Comparison of ENCODE assay signal across 25 cellular contexts in the genomic region with DNA sequence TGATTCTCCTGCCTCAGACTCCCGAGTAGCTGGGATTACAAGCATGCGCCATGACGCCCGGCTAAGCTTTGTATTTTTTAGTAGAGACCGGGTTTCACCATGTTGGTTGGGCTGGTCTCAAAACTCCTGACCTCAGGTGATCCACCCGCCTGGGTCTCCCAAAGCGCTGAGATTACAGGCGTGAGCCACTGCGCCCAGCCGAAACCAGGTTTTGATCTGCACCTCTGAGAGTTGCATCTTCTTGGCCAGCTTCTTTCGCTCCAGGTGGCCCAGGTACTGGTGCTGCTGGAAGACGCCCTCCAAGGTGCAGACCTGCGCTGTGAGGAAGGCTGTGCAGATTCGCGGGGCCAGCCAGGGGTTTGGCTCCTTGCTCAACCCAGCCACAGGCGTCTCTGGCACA.
"Had no signal": no experiment of that assay in that cellular context is flagged by ENCODE, and none has a peak within 500 bp of the region (broad histone marks: within the 10 kb centered on the region; RNA-seq: fewer than 3 reads in every experiment).

No MANE protein-coding gene starts in this region.

- H3K4me3 ChIP-seq: stomach, suprapubic skin, thoracic aorta, thyroid gland, tibial artery, tibial nerve, transverse colon, upper lobe of left lung, uterus, vagina had no signal

- H3K36me3 ChIP-seq: stomach, suprapubic skin, thoracic aorta, thyroid gland, tibial artery, tibial nerve, transverse colon, upper lobe of left lung, uterus, vagina had no signal

- H3K27ac ChIP-seq: stomach, suprapubic skin, testis, thoracic aorta, thyroid gland, tibial artery, tibial nerve, transverse colon, upper lobe of left lung, uterus, vagina had no signal

- H3K4me1 ChIP-seq: stomach, suprapubic skin, testis, thyroid gland, tibial artery, tibial nerve, transverse colon, upper lobe of left lung, uterus, vagina had no signal

- H3K9me3 ChIP-seq: testis, thyroid gland, uterus, vagina had no signal

- H3K27me3 ChIP-seq: stomach, suprapubic skin, testis, thyroid gland, tibial artery, tibial nerve, transverse colon, upper lobe of left lung, uterus, vagina had no signal

- DNase-seq: stimulated activated CD4-positive, alpha-beta T cell treated with anti-CD3 and anti-CD28 coated beads, Interleukin-1b, Interleukin-23, amount 100 ng/mL, for 48 hours; stimulated activated CD4-positive, alpha-beta T cell treated with anti-CD3 and anti-CD28 coated beads, Interleukin-2, amount 100 ng/mL, for 24 hours; stimulated activated CD4-positive, alpha-beta T cell treated with anti-CD3 and anti-CD28 coated beads, Interleukin-2, amount 100 ng/mL, for 48 hours; stimulated activated CD4-positive, alpha-beta T cell treated with anti-CD3 and anti-CD28 coated beads, Interleukin-4, amount 100 ng/mL, for 1 hour; stimulated activated CD4-positive, alpha-beta T cell treated with anti-CD3 and anti-CD28 coated beads, Interleukin-4, amount 100 ng/mL, for 24 hours; stimulated activated CD4-positive, alpha-beta T cell treated with anti-CD3 and anti-CD28 coated beads, Interleukin-4, amount 100 ng/mL, for 4 hours; stimulated activated CD8-positive, alpha-beta memory T cell treated with anti-CD3 and anti-CD28 coated beads, Interleukin-4, amount 100 ng/mL, for 48 hours; stimulated activated naive B cell treated with anti-CD40 and anti-IgM and Interleukin-4, amounts not matched to agents 10 μg/mL and 1 μg/mL and 100 μg/mL, for 72 hours; stimulated activated naive CD4-positive, alpha-beta T cell; stimulated activated naive CD8-positive, alpha-beta T cell treated with anti-CD3 and anti-CD28 coated beads, Interleukin-15, amount 100 ng/mL, for 72 hours; stimulated activated naive CD8-positive, alpha-beta T cell treated with anti-CD3 and anti-CD28 coated beads, Interleukin-15, Interleukin-2, amounts not matched to agents 100 U/mL and 50 U/mL, for 24 hours; stomach; substantia nigra; testis; thyroid gland; tibial artery; transverse colon; uterus had no signal

- ATAC-seq: stimulated activated effector memory CD8-positive, alpha-beta T cell treated with anti-CD3 and anti-CD28 coated beads, Interleukin-12 subunit alpha, Interleukin-12 subunit beta, amount 100 ng/mL, for 72 hours; stimulated activated memory B cell treated with anti-CD40 and anti-IgM and Interleukin-4, amounts not matched to agents 10 μg/mL and 1 μg/mL and 100 μg/mL, for 72 hours; stimulated activated naive B cell treated with anti-CD40 and anti-IgM and Interleukin-4, amounts not matched to agents 10 μg/mL and 1 μg/mL and 100 μg/mL, for 72 hours; stimulated activated naive CD8-positive, alpha-beta T cell treated with anti-CD3 and anti-CD28 coated beads, Interleukin-15, amount 100 ng/mL, for 72 hours; stimulated activated naive CD8-positive, alpha-beta T cell treated with anti-CD3 and anti-CD28 coated beads, Interleukin-15, Interleukin-2, amounts not matched to agents 100 U/mL and 50 U/mL, for 24 hours had no signal
